8 cellular contexts compared by ENCODE assay signal in genomic region chr16:5098221-5099159, GRCh38. TPM values are rescaled to one million over a fixed set of nuclear protein-coding genes. Genes with fewer than 3 reads are reported as not detected.
DNase-seq lines count a peak whose midpoint lies in the region; ATAC-seq, FAIRE-seq and TF ChIP-seq lines count a peak whose summit lies in the region.
"Not testable (repeated sequence)": the region's sequence is repeated elsewhere in the genome, so short reads cannot be mapped to it uniquely, and the experiment has no call there.

No MANE protein-coding gene starts in this region.

- POLR2A ChIA-PET in A673 (lab: Charles Lee; ENCODE audit: low non-redundant PET) = not testable (repeated sequence)
- POLR2A ChIA-PET in endothelial cell of umbilical vein (lab: Charles Lee) = interaction anchor here (0.9 kb wide), 1 partner anchor 732 kb away, joined by 3 read pairs; no protein-coding TSS in a partner anchor

- peak; percentile 66 for DNase-seq in A673 (ENCODE audit: low spot score)
- DNase-seq in HT1080 (ENCODE audit: low read depth) = peak; percentile 59
- peak; percentile 54 for DNase-seq in RPMI7951 (ENCODE audit: low read depth)
- peak; percentile 92 for DNase-seq in activated T-helper 1 cell treated with Interleukin-2 at 50 U/mL for 16 hours (ENCODE audit: low read depth)
- peak; percentile 56 for DNase-seq in endothelial cell of umbilical vein (ENCODE audit: low read depth, low spot score)
- peak; percentile 75 to 96 for DNase-seq in lower leg skin (ENCODE audit: low spot score in 2 of 2)
- peak; percentile 55 to 59 for DNase-seq in stimulated activated CD4-positive, alpha-beta T cell treated with anti-CD3 and anti-CD28 coated beads, Interleukin-15, amount 100 ng/mL, for 48 hours (ENCODE audit: low read depth in 2 of 2)

- H2AFZ ChIP-seq in endothelial cell of umbilical vein (ENCODE audit: low read depth, low read length) = peak overlapping the region; percentile 88

- peak overlapping the region; percentile 77 for H3K27ac ChIP-seq in A673 (ENCODE audit: low read depth, low read length, poor library complexity, severe bottlenecking)
- not testable (repeated sequence) for H3K27ac ChIP-seq in endothelial cell of umbilical vein (ENCODE audit: insufficient read depth, low read depth, low read length)

- not testable (repeated sequence) for TF ChIP-seq POLR2A in endothelial cell of umbilical vein (IDR thresholded peaks at IDR 0.05; ENCODE audit: low read depth, low read length); lower leg skin (IDR thresholded peaks at IDR 0.05)

- H3K27me3 ChIP-seq in A673 (replicated peaks; ENCODE audit: insufficient read depth, low read depth, low read length, poor library complexity); endothelial cell of umbilical vein (ENCODE audit: control insufficient read depth in 2 of 2, insufficient read depth in 2 of 2, low read length in 2 of 2): not testable (repeated sequence)

- not testable (repeated sequence) for BruUV-seq in A673 (replicated peaks; lab: Mats Ljungman, UMichigan); endothelial cell of umbilical vein (replicated peaks; lab: Mats Ljungman, UMichigan)

- H4K20me1 ChIP-seq in endothelial cell of umbilical vein (replicated peaks; ENCODE audit: control insufficient read depth, extremely low read depth, insufficient read depth, low read length) = not testable (repeated sequence)

- H3K9me3 ChIP-seq in A673 (ENCODE audit: low read depth, low read length, poor library complexity, severe bottlenecking); endothelial cell of umbilical vein (replicated peaks; ENCODE audit: control insufficient read depth, insufficient read depth, low read length): not testable (repeated sequence)

- H3K4me3 ChIP-seq in A673 (ENCODE audit: low read depth, low read length, poor library complexity, severe bottlenecking) (peak overlapping the region; percentile 60), endothelial cell of umbilical vein (replicated peaks in 1 of 3; ENCODE audit: insufficient read depth in 1 of 3, low read depth in 1 of 3, low read length in 3 of 3) (peak overlapping the region; percentile 23 to 68 (median 59)), lower leg skin (ENCODE audit: low read depth, poor library complexity, severe bottlenecking) (peak overlapping the region; percentile 27)

- peak overlapping the region; percentile 72 for H3K4me2 ChIP-seq in endothelial cell of umbilical vein (ENCODE audit: insufficient read depth, low read length)

- dilution Hi-C loops in endothelial cell of umbilical vein (cut with MboI; ENCODE audit: extremely low pct_ligation_motif_present, low sequenced_read_pairs) = not testable (repeated sequence)

- not testable (repeated sequence) for H3K4me1 ChIP-seq in A673 (ENCODE audit: insufficient read depth, low read length, poor library complexity, severe bottlenecking); endothelial cell of umbilical vein (ENCODE audit: control insufficient read depth, extremely low read depth, insufficient read depth, low read length)

- CTCF ChIA-PET in A673 (lab: Charles Lee) = not testable (repeated sequence)
- CTCF ChIA-PET in endothelial cell of umbilical vein (lab: Charles Lee) = interaction anchor here (0.9 kb wide), 1 partner anchor 14 kb away, joined by 3 read pairs; no protein-coding TSS in a partner anchor

- peak; percentile 69 for ATAC-seq in GM19351 (IDR thresholded peaks at IDR 0.05; ENCODE audit: unreplicated experiment)

- not testable (repeated sequence) for H3K79me2 ChIP-seq in endothelial cell of umbilical vein (ENCODE audit: control insufficient read depth, insufficient read depth, low read length)

- intact Hi-C loops in A673 (cut with micrococcal nuclease; ENCODE audit: unreplicated experiment) = loop anchor here (10.0 kb wide), 1 partner anchor 254 kb away; the partner anchor contains the start of genes GLYR1 and UBN1
- intact Hi-C loops in endothelial cell of umbilical vein (cut with micrococcal nuclease) = loop anchor here (5.0 kb wide), 1 partner anchor 141 kb away; the partner anchor contains the start of gene SEC14L5
- intact Hi-C loops in lower leg skin (cut with DNase I; ENCODE audit: low total_unique reads) = not testable (repeated sequence)

- WGBS in lower leg skin, 2 donors = 2% methylated on average over 28 to 32 of the region's 67 CpGs

- not testable (repeated sequence) for H3K9ac ChIP-seq in endothelial cell of umbilical vein (replicated peaks; ENCODE audit: extremely low read depth, insufficient read depth, low read length)

- not testable (repeated sequence) for H3K36me3 ChIP-seq in A673 (ENCODE audit: insufficient read depth, low read length, poor library complexity, severe bottlenecking); endothelial cell of umbilical vein (ENCODE audit: control insufficient read depth in 2 of 2, extremely low read depth in 1 of 2, insufficient read depth in 2 of 2, low read length in 2 of 2)

- peak; percentile 65 for FAIRE-seq in endothelial cell of umbilical vein (lab: Jason Lieb, UNC)

- not testable (repeated sequence) for TF ChIP-seq CTCF in A673 (conservative IDR thresholded peaks at IDR 0.05; ENCODE audit: low read depth, low read length); endothelial cell of umbilical vein (IDR thresholded peaks at IDR 0.05; ENCODE audit: extremely low read depth in 1 of 2, insufficient read depth in 1 of 2, low read depth in 1 of 2, low read length in 2 of 2); lower leg skin (IDR thresholded peaks at IDR 0.05)

- not testable (repeated sequence) for H3K9me1 ChIP-seq in endothelial cell of umbilical vein (replicated peaks; ENCODE audit: control insufficient read depth, extremely low read depth, insufficient read depth, low read length)

RNA-seq across cellular contexts. Expression of gene EEF2KMT, which starts 0.9 kb away (rescaled TPM):
- total RNA-seq in A673 (2021) = 21.4 and 21.8 TPM in 2 replicates
- 26.0 and 45.6 TPM in 2 replicates for total RNA-seq in HT1080 (2014; rRNA removed; shearing (Covaris generic))
- polyA plus RNA-seq in HT1080 (2015; cell fraction: cytosol; rRNA removed) = 22.4 and 23.8 TPM in 2 replicates
- 18.1 and 20.8 TPM in 2 replicates for polyA plus RNA-seq in HT1080 (2015; cell fraction: nucleus; rRNA removed)
- 7.4 and 10.7 TPM in 2 replicates for total RNA-seq in RPMI7951 (2014; rRNA removed; shearing (Covaris generic))
- 13.9 and 15.1 TPM in 2 replicates for total RNA-seq in endothelial cell of umbilical vein
- 15.5 and 21.8 TPM in 2 replicates for polyA plus RNA-seq in endothelial cell of umbilical vein
- 8.8 and 9.1 TPM in 2 replicates for polyA plus RNA-seq in endothelial cell of umbilical vein (2011; cell fraction: cytosol; rRNA removed)
- 7.6 and 9.6 TPM in 2 replicates for polyA plus RNA-seq in endothelial cell of umbilical vein (2011; cell fraction: nucleus; rRNA removed)
- polyA plus RNA-seq in endothelial cell of umbilical vein (2012) = 13.8 and 15.8 TPM in 2 replicates
- 6.3 and 13.8 TPM in 2 replicates for polyA minus RNA-seq in endothelial cell of umbilical vein
- 10.0 TPM for polyA minus RNA-seq in endothelial cell of umbilical vein (2011; cell fraction: cytosol; rRNA and poly(A)+ RNA removed)
- 3.5 and 4.8 TPM in 2 replicates for polyA minus RNA-seq in endothelial cell of umbilical vein (2011; cell fraction: nucleus; rRNA and poly(A)+ RNA removed)
- total RNA-seq in lower leg skin = 10 to 100 TPM in 1 of 4 donors, 1 to 10 TPM in 3; 6.6 to 10.2 (median 8.9) TPM

RNA-seq across cellular contexts. Expression of gene ALG1, which starts 26.8 kb away (rescaled TPM):
- 29.5 and 29.8 TPM in 2 replicates for total RNA-seq in A673 (2021)
- total RNA-seq in HT1080 (2014; rRNA removed; shearing (Covaris generic)) = 42.9 and 52.1 TPM in 2 replicates
- polyA plus RNA-seq in HT1080 (2015; cell fraction: cytosol; rRNA removed) = 18.3 and 23.5 TPM in 2 replicates
- polyA plus RNA-seq in HT1080 (2015; cell fraction: nucleus; rRNA removed) = 28.5 and 34.6 TPM in 2 replicates
- total RNA-seq in RPMI7951 (2014; rRNA removed; shearing (Covaris generic)) = 13.1 and 22.7 TPM in 2 replicates
- total RNA-seq in endothelial cell of umbilical vein = 33.7 and 37.1 TPM in 2 replicates
- 43.7 and 46.0 TPM in 2 replicates for polyA plus RNA-seq in endothelial cell of umbilical vein
- 32.5 and 36.3 TPM in 2 replicates for polyA plus RNA-seq in endothelial cell of umbilical vein (2011; cell fraction: cytosol; rRNA removed)
- 23.9 and 25.9 TPM in 2 replicates for polyA plus RNA-seq in endothelial cell of umbilical vein (2011; cell fraction: nucleus; rRNA removed)
- polyA plus RNA-seq in endothelial cell of umbilical vein (2012) = 24.7 and 30.4 TPM in 2 replicates
- 50.6 and 55.8 TPM in 2 replicates for polyA minus RNA-seq in endothelial cell of umbilical vein
- polyA minus RNA-seq in endothelial cell of umbilical vein (2011; cell fraction: cytosol; rRNA and poly(A)+ RNA removed) = 34.8 TPM
- 14.8 and 17.8 TPM in 2 replicates for polyA minus RNA-seq in endothelial cell of umbilical vein (2011; cell fraction: nucleus; rRNA and poly(A)+ RNA removed)
- 10 to 100 TPM; 10.9 to 31.5 (median 17.0) TPM for total RNA-seq in lower leg skin

RNA-seq across cellular contexts. Expression of gene C16orf89, which starts 32.7 kb away (rescaled TPM):
- not detected in 2 replicates for total RNA-seq in A673 (2021)
- 0.13 and 0.23 TPM in 2 replicates for total RNA-seq in HT1080 (2014; rRNA removed; shearing (Covaris generic))
- 0.10 TPM in 1 of 2 replicates, not detected in the other for polyA plus RNA-seq in HT1080 (2015; cell fraction: cytosol; rRNA removed)
- not detected in 2 replicates for polyA plus RNA-seq in HT1080 (2015; cell fraction: nucleus; rRNA removed)
- total RNA-seq in RPMI7951 (2014; rRNA removed; shearing (Covaris generic)) = not detected in 2 replicates
- total RNA-seq in endothelial cell of umbilical vein = not detected in 2 replicates
- polyA plus RNA-seq in endothelial cell of umbilical vein = not detected in 2 replicates
- not detected in 2 replicates for polyA plus RNA-seq in endothelial cell of umbilical vein (2011; cell fraction: cytosol; rRNA removed)
- not detected in 2 replicates for polyA plus RNA-seq in endothelial cell of umbilical vein (2011; cell fraction: nucleus; rRNA removed)
- polyA plus RNA-seq in endothelial cell of umbilical vein (2012) = not detected in 2 replicates
- polyA minus RNA-seq in endothelial cell of umbilical vein = not detected in 2 replicates
- not detected for polyA minus RNA-seq in endothelial cell of umbilical vein (2011; cell fraction: cytosol; rRNA and poly(A)+ RNA removed)
- not detected in 2 replicates for polyA minus RNA-seq in endothelial cell of umbilical vein (2011; cell fraction: nucleus; rRNA and poly(A)+ RNA removed)
- under 1 TPM in 1 of 4 donors, not detected in 3; 0.12 TPM for total RNA-seq in lower leg skin
